In genomic region chr3:124574012-124574411, GRCh38 we compare ENCODE assay signal across 22 cellular contexts.
A peak's percentile ranks its signal among the peaks of the same experiment; 100 is the strongest.
DNase-seq lines count a peak whose midpoint lies in the region; ATAC-seq, FAIRE-seq and TF ChIP-seq lines count a peak whose summit lies in the region.
"Had no signal": no experiment of that assay in that cellular context is flagged by ENCODE, and none has a peak within 500 bp of the region (broad histone marks: within the 10 kb centered on the region; RNA-seq: fewer than 3 reads in every experiment).

No MANE protein-coding gene starts in this region.

- no peaks in the 10 kb centered on the region for H3K36me3 Mint-ChIP-seq in dendritic cell treated with granulocyte-macrophage colony-stimulating factor and Interleukin-4, amounts not matched to agents 40 ng/mL and 50 ng/mL, for 4 days (ENCODE audit: low read depth)
- H3K36me3 Mint-ChIP-seq in mesothelial cell of epicardium = no peaks in the 10 kb centered on the region
- no peaks in the 10 kb centered on the region for H3K36me3 Mint-ChIP-seq in HFFc6 (ENCODE audit: low read depth)
- H3K36me3 Mint-ChIP-seq: CD4-positive, alpha-beta memory T cell had no signal

- WGBS in IMR-90 (ENCODE audit: extremely low coverage in 2 of 2, insufficient read length in 1 of 2), 2 experiments = 67% methylated on average over 1 of the region's 2 CpGs; no CpG with 5 or more reads in 1 of the 2 experiments

- H3K9me3 ChIP-seq in AG04450 (ENCODE audit: control insufficient read depth, insufficient read depth, low read length) = no peaks in the 10 kb centered on the region
- no peaks in the 10 kb centered on the region for H3K9me3 ChIP-seq in IMR-90 (ENCODE audit: control insufficient read depth, insufficient read depth, low read length)
- no peaks in the 10 kb centered on the region for H3K9me3 ChIP-seq in kidney (ENCODE audit: control insufficient read depth in 1 of 2, low read length in 2 of 2)
- H3K9me3 ChIP-seq: SK-N-SH had no signal

- POLR2A ChIA-PET in AG04450 (lab: Yijun Ruan, JAX) = no interaction called here
- POLR2A ChIA-PET in IMR-90 (lab: Charles Lee; ENCODE audit: unreplicated experiment) = no interaction called here

- CTCF ChIA-PET in AG04450 (lab: Charles Lee) (interaction anchor here (1.4 to 5.6 kb wide), 3 partner anchors 9 to 115 kb away, joined by 6 to 43 read pairs (median 8); no protein-coding TSS in a partner anchor), IMR-90 (lab: Yijun Ruan, JAX) (no interaction called here)

- H3K4me1 ChIP-seq in IMR-90 (ENCODE audit: control insufficient read depth, insufficient read depth, low read length) (no peaks in the 10 kb centered on the region; the same call in 1 of the 2 replicates), kidney (ENCODE audit: control insufficient read depth in 1 of 2, insufficient read depth in 1 of 2, low read depth in 1 of 2, low read length in 2 of 2) (no peaks in the 10 kb centered on the region)

- no peak overlapping the region for H3K56ac ChIP-seq in IMR-90 (ENCODE audit: extremely low read depth, insufficient read depth, low read length)

- no peak overlapping the region for H2BK5ac ChIP-seq in IMR-90 (ENCODE audit: low read depth, low read length, poor library complexity, severe bottlenecking)

- TF ChIP-seq CTCF in AG04450 (IDR thresholded peaks at IDR 0.05; ENCODE audit: low read depth, low read length) = no peak
- TF ChIP-seq CTCF in IMR-90 (conservative IDR thresholded peaks at IDR 0.05; ENCODE audit: low read depth, low read length) = no peak
- TF ChIP-seq CTCF in mesothelial cell of epicardium (IDR thresholded peaks at IDR 0.05; ENCODE audit: unreplicated experiment) = no peak
- TF ChIP-seq CTCF in HFFc6 (IDR thresholded peaks at IDR 0.05) = no peak
- no peak for TF ChIP-seq CTCF in kidney (IDR thresholded peaks at IDR 0.05; ENCODE audit: borderline replicate concordance, extremely low read depth, insufficient read depth)

- DNase-seq in AG04450 (ENCODE audit: low read depth, low spot score) (no peak), IMR-90 (no peak), mesothelial cell of epicardium (ENCODE audit: low spot score in 2 of 2, unreplicated experiment in 2 of 2) (no peak), HFFc6 (no peak), kidney (no peak)
- no peak for DNase-seq in stimulated activated CD4-positive, alpha-beta T cell treated with anti-CD3 and anti-CD28 coated beads, Interleukin-1b, Interleukin-23, amount 100 ng/mL, for 48 hours
- DNase-seq: C1 segment of cervical spinal cord; CD4-positive, alpha-beta memory T cell; COR-L47; NCI-H1092 treated with DMSO at 0.1 percent for 48 hours; NCI-H1436; NCI-H187; NCI-H446; NCI-H524 treated with DMSO at 0.1 percent for 48 hours; NCI-H774; SK-N-SH had no signal

- no peaks in the 10 kb centered on the region for H3K36me3 ChIP-seq in IMR-90 (ENCODE audit: control insufficient read depth, insufficient read depth, low read length)
- H3K36me3 ChIP-seq in kidney (ENCODE audit: control insufficient read depth in 1 of 2, insufficient read depth in 2 of 2, low read length in 2 of 2) = no peaks in the 10 kb centered on the region

- H3K14ac ChIP-seq in IMR-90 (replicated peaks; ENCODE audit: low read depth, low read length) = peak overlapping the region; percentile 50; the same call in 1 of the 2 replicates

- H2BK20ac ChIP-seq in IMR-90 (ENCODE audit: low read depth, low read length) = peak overlapping the region; percentile 37; the same call in 1 of the 2 replicates

- no peak for TF ChIP-seq POLR2A in IMR-90 (IDR thresholded peaks at IDR 0.05; ENCODE audit: low read depth, low read length)

- H4K20me1 ChIP-seq in IMR-90 (ENCODE audit: insufficient read depth, low read length) = no peaks in the 10 kb centered on the region

- H2BK15ac ChIP-seq in IMR-90 (ENCODE audit: low read depth, low read length) = no peak overlapping the region

- no peaks in the 10 kb centered on the region for H3K79me1 ChIP-seq in IMR-90 (ENCODE audit: low read depth in 1 of 2, low read length in 2 of 2)

- no peaks in the 10 kb centered on the region for H3K9me1 ChIP-seq in IMR-90 (ENCODE audit: insufficient read depth, low read length)

- H3K27me3 ChIP-seq in AG04450 (ENCODE audit: control insufficient read depth, insufficient read depth, low read length) (peaks cover 8% of the 10 kb centered on the region), IMR-90 (ENCODE audit: control insufficient read depth, insufficient read depth, low read length) (peaks cover 24% of the 10 kb centered on the region)

- no peak overlapping the region for H2AK5ac ChIP-seq in IMR-90 (ENCODE audit: low read depth, low read length)

- no TSS peak for BruUV-seq in IMR-90 (replicated peaks; lab: Mats Ljungman, UMichigan)

- dilution Hi-C loops in IMR-90 (cut with HindIII; ENCODE audit: low sequenced_read_pairs, unreplicated experiment) = no loop called here

- H3K4me3 Mint-ChIP-seq in dendritic cell treated with granulocyte-macrophage colony-stimulating factor and Interleukin-4, amounts not matched to agents 40 ng/mL and 50 ng/mL, for 4 days = no peak overlapping the region
- no peak overlapping the region for H3K4me3 Mint-ChIP-seq in mesothelial cell of epicardium
- no peak overlapping the region for H3K4me3 Mint-ChIP-seq in HFFc6
- H3K4me3 Mint-ChIP-seq: CD4-positive, alpha-beta memory T cell had no signal

- no peak overlapping the region for H2AK9ac ChIP-seq in IMR-90 (replicated peaks; ENCODE audit: low read depth, low read length, poor library complexity)

- peak overlapping the region; percentile 68; the same call in 1 of the 2 replicates for H2BK120ac ChIP-seq in IMR-90 (ENCODE audit: low read depth, low read length)

- peak overlapping the region; percentile 35 for H2AFZ ChIP-seq in IMR-90 (replicated peaks; ENCODE audit: low read length, poor library complexity)

- H3K4me1 Mint-ChIP-seq in dendritic cell treated with granulocyte-macrophage colony-stimulating factor and Interleukin-4, amounts not matched to agents 40 ng/mL and 50 ng/mL, for 4 days (ENCODE audit: low read depth) = peaks cover 15% of the 10 kb centered on the region
- peaks cover 20% of the 10 kb centered on the region for H3K4me1 Mint-ChIP-seq in mesothelial cell of epicardium
- peaks cover 10% of the 10 kb centered on the region for H3K4me1 Mint-ChIP-seq in HFFc6 (ENCODE audit: low read depth)

- ATAC-seq in IMR-90 (ENCODE audit: low read depth) = no peak
- ATAC-seq: HCT116 had no signal

- no peak overlapping the region for H3K4me2 ChIP-seq in IMR-90 (ENCODE audit: low read depth, low read length)
- H3K4me2 ChIP-seq: SK-N-SH had no signal

- no peak overlapping the region for H4K91ac ChIP-seq in IMR-90 (ENCODE audit: insufficient read depth, low read depth, low read length)

- in situ Hi-C loops in IMR-90 (cut with MboI; ENCODE audit: low sequenced_read_pairs) = loop anchor here (10.0 kb wide), 1 partner anchor 331 kb away; no protein-coding TSS in a partner anchor

- H4K5ac ChIP-seq in IMR-90 (ENCODE audit: low read depth, low read length) = no peak overlapping the region

- H3K18ac ChIP-seq in IMR-90 (ENCODE audit: low read depth, low read length) = no peak overlapping the region

- TF ChIP-seq RAD21 in IMR-90 (IDR thresholded peaks at IDR 0.05; ENCODE audit: low read length) = no peak

- no peak overlapping the region for H3K4ac ChIP-seq in IMR-90 (ENCODE audit: low read depth, low read length)

- intact Hi-C loops in IMR-90 (cut with micrococcal nuclease) = no loop called here
- intact Hi-C loops in dendritic cell treated with granulocyte-macrophage colony-stimulating factor and Interleukin-4, amounts not matched to agents 40 ng/mL and 50 ng/mL, for 4 days (cut with micrococcal nuclease) = no loop called here
- intact Hi-C loops in kidney (cut with DNase I) = no loop called here

- no peak for FAIRE-seq in kidney (lab: Jason Lieb, UNC)
- FAIRE-seq: G401.6, GM19239, RCC 7860 had no signal

- H3K4me3 ChIP-seq in AG04450 (ENCODE audit: low read depth, low read length) (no peak overlapping the region), IMR-90 (ENCODE audit: insufficient read depth, low read depth, low read length) (no peak overlapping the region), kidney (ENCODE audit: low read length in 2 of 2) (no peak overlapping the region)

- H4K8ac ChIP-seq in IMR-90 (ENCODE audit: low read depth in 2 of 2, low read length in 2 of 2) = no peak overlapping the region; a peak in 1 of 4 replicates

- peaks cover 21% of the 10 kb centered on the region for H3K27me3 Mint-ChIP-seq in dendritic cell treated with granulocyte-macrophage colony-stimulating factor and Interleukin-4, amounts not matched to agents 40 ng/mL and 50 ng/mL, for 4 days
- no peaks in the 10 kb centered on the region for H3K27me3 Mint-ChIP-seq in mesothelial cell of epicardium (ENCODE audit: low read depth)
- peaks cover 18% of the 10 kb centered on the region for H3K27me3 Mint-ChIP-seq in HFFc6 (ENCODE audit: insufficient read depth)

- H3K27ac ChIP-seq in AG04450 (ENCODE audit: low read depth, low read length) (peak overlapping the region; percentile 12), IMR-90 (ENCODE audit: insufficient read depth, low read length) (no peak overlapping the region), kidney (ENCODE audit: low read depth in 2 of 2, low read length in 2 of 2) (no peak overlapping the region)
- H3K27ac ChIP-seq: HL-60 had no signal

- no peaks in the 10 kb centered on the region for H3K9me3 Mint-ChIP-seq in dendritic cell treated with granulocyte-macrophage colony-stimulating factor and Interleukin-4, amounts not matched to agents 40 ng/mL and 50 ng/mL, for 4 days
- H3K9me3 Mint-ChIP-seq in mesothelial cell of epicardium (no peaks in the 10 kb centered on the region), HFFc6 (no peaks in the 10 kb centered on the region)
- H3K9me3 Mint-ChIP-seq: CD4-positive, alpha-beta memory T cell had no signal

- peak overlapping the region; percentile 28 for H3K27ac Mint-ChIP-seq in dendritic cell treated with granulocyte-macrophage colony-stimulating factor and Interleukin-4, amounts not matched to agents 40 ng/mL and 50 ng/mL, for 4 days
- H3K27ac Mint-ChIP-seq in mesothelial cell of epicardium (peak overlapping the region; percentile 36), HFFc6 (no peak overlapping the region)
- H3K27ac Mint-ChIP-seq: CD4-positive, alpha-beta memory T cell had no signal

- no peak overlapping the region for H3K23ac ChIP-seq in IMR-90 (ENCODE audit: low read depth, low read length)

- H3K9ac ChIP-seq in IMR-90 (ENCODE audit: low read depth, low read length) (no peak overlapping the region), kidney (ENCODE audit: low read length in 2 of 2) (no peak overlapping the region)
- H3K9ac ChIP-seq: SK-N-SH had no signal

TF ChIP-seq in IMR-90, 13 proteins besides CTCF, POLR2A, EP300 and RAD21 (continues in another document):
- TF ChIP-seq CHD1 (IDR thresholded peaks at IDR 0.05; ENCODE audit: low read depth, low read length) (no peak), FOS (IDR thresholded peaks at IDR 0.05; ENCODE audit: low read depth, low read length) (no peak), MXI1 (IDR thresholded peaks at IDR 0.05; ENCODE audit: borderline replicate concordance, low read depth, low read length) (no peak)
